Comparison of ENCODE assay signal across 21 cellular contexts in genomic region chr1:110163591-110163990, GRCh38. TPM values are rescaled to one million over a fixed set of nuclear protein-coding genes. Genes with fewer than 3 reads are reported as not detected.
"Had no signal": no experiment of that assay in that cellular context is flagged by ENCODE, and none has a peak within 500 bp of the region (broad histone marks: within the 10 kb centered on the region; RNA-seq: fewer than 3 reads in every experiment).

No MANE protein-coding gene starts in this region.

- H3K9me3 ChIP-seq: colonic mucosa, ovary, thoracic aorta, uterus had no signal

- H3K4me3 Mint-ChIP-seq: activated CD8-positive, alpha-beta T cell treated with anti-CD3 and anti-CD28 coated beads for 36 hours; activated naive CD8-positive, alpha-beta T cell treated with anti-CD3 and anti-CD28 coated beads, Interleukin-2, amount 50 U/mL, for 24 hours; activated T-helper 1 cell treated with anti-CD3 and anti-CD28 coated beads, Interleukin-12 subunit alpha, Interleukin-12 subunit beta, Interleukin-2, Interleukin-4 antibody, amounts not matched to agents 30 ng/mL and 10 ng/mL and 1 ng/mL, durations not matched to agents 14 hours and 24 hours and 36 hours had no signal

- H3K9me3 Mint-ChIP-seq: activated CD8-positive, alpha-beta T cell treated with anti-CD3 and anti-CD28 coated beads for 36 hours; activated naive CD8-positive, alpha-beta T cell treated with anti-CD3 and anti-CD28 coated beads, Interleukin-2, amount 50 U/mL, for 24 hours; activated T-helper 1 cell treated with anti-CD3 and anti-CD28 coated beads, Interleukin-12 subunit alpha, Interleukin-12 subunit beta, Interleukin-2, Interleukin-4 antibody, amounts not matched to agents 30 ng/mL and 10 ng/mL and 1 ng/mL, durations not matched to agents 14 hours and 24 hours and 36 hours had no signal

- H3K36me3 ChIP-seq: colonic mucosa, ovary, thoracic aorta, uterus, WERI-Rb-1 had no signal

- H3K27me3 ChIP-seq: colonic mucosa, ovary, uterus had no signal

- H3K4me1 ChIP-seq: colonic mucosa, uterus had no signal

- H3K4me3 ChIP-seq: colonic mucosa, ovary, thoracic aorta, uterus had no signal

- H3K27me3 Mint-ChIP-seq: activated CD8-positive, alpha-beta T cell treated with anti-CD3 and anti-CD28 coated beads for 36 hours had no signal

- H3K27ac ChIP-seq: colonic mucosa, ovary, thoracic aorta, uterus, WERI-Rb-1 had no signal

- DNase-seq: activated CD4-positive, alpha-beta T cell treated with anti-CD3 and anti-CD28 coated beads for 4 hours; activated CD8-positive, alpha-beta T cell treated with anti-CD3 and anti-CD28 coated beads for 36 hours; activated naive CD4-positive, alpha-beta T cell treated with Interleukin-2 at 50 U/mL for 16 hours; activated naive CD8-positive, alpha-beta T cell treated with anti-CD3 and anti-CD28 coated beads, Interleukin-2, amount 50 U/mL, for 24 hours; colonic mucosa; effector memory CD4-positive, alpha-beta T cell; hippocampal formation; left ventricle myocardium superior; ovary; stimulated activated CD4-positive, alpha-beta T cell treated with anti-CD3 and anti-CD28 coated beads, Interleukin-12 subunit alpha, Interleukin-12 subunit beta, amount 100 ng/mL, for 4 hours; stimulated activated CD4-positive, alpha-beta T cell treated with anti-CD3 and anti-CD28 coated beads, Interleukin-2, amount 100 ng/mL, for 48 hours; stimulated activated naive CD4-positive, alpha-beta T cell treated with Interleukin-2 at 50 U/mL for 16 hours; T1000; uterus; WERI-Rb-1 had no signal

- H3K27ac Mint-ChIP-seq: activated CD8-positive, alpha-beta T cell treated with anti-CD3 and anti-CD28 coated beads for 36 hours; activated naive CD8-positive, alpha-beta T cell treated with anti-CD3 and anti-CD28 coated beads, Interleukin-2, amount 50 U/mL, for 24 hours; activated T-helper 1 cell treated with anti-CD3 and anti-CD28 coated beads, Interleukin-12 subunit alpha, Interleukin-12 subunit beta, Interleukin-2, Interleukin-4 antibody, amounts not matched to agents 30 ng/mL and 10 ng/mL and 1 ng/mL, durations not matched to agents 14 hours and 24 hours and 36 hours had no signal

RNA-seq across cellular contexts. Expression of gene SLC6A17, which starts 13.3 kb away (rescaled TPM):
- total RNA-seq: left ventricle myocardium superior had no signal

RNA-seq across cellular contexts. Expression of gene UBL4B, which starts 51.3 kb away (rescaled TPM):
- total RNA-seq: activated CD8-positive, alpha-beta T cell treated with anti-CD3 and anti-CD28 coated beads for 36 hours; activated T-helper 1 cell treated with anti-CD3 and anti-CD28 coated beads, Interleukin-12 subunit alpha, Interleukin-12 subunit beta, Interleukin-2, Interleukin-4 antibody, amounts not matched to agents 30 ng/mL and 10 ng/mL and 1 ng/mL, durations not matched to agents 14 hours and 24 hours and 36 hours; colonic mucosa; epithelial cell of proximal tubule; glomerular endothelial cell; kidney epithelial cell; left ventricle myocardium superior; ovary; thoracic aorta; uterus had no signal
- polyA plus RNA-seq: neural cell had no signal
